In genomic region chr10:53580465-53580864, GRCh38 we compare ENCODE assay signal across 23 cellular contexts.
A peak's percentile ranks its signal among the peaks of the same experiment; 100 is the strongest.
DNase-seq lines count a peak whose midpoint lies in the region; ATAC-seq, FAIRE-seq and TF ChIP-seq lines count a peak whose summit lies in the region.
"Had no signal": no experiment of that assay in that cellular context is flagged by ENCODE, and none has a peak within 500 bp of the region (broad histone marks: within the 10 kb centered on the region; RNA-seq: fewer than 3 reads in every experiment).

No MANE protein-coding gene starts in this region.

- no peak overlapping the region for H3K23ac ChIP-seq in neuronal stem cell (ENCODE audit: low read depth, low read length, poor library complexity)

- BruUV-seq in PC-3 (replicated peaks; lab: Mats Ljungman, UMichigan) = no TSS peak
- no TSS peak for BruUV-seq in endothelial cell of umbilical vein (replicated peaks; lab: Mats Ljungman, UMichigan)

- no peaks in the 10 kb centered on the region for H3K9me3 ChIP-seq in PC-3 (ENCODE audit: low read length)
- no peaks in the 10 kb centered on the region for H3K9me3 ChIP-seq in endothelial cell of umbilical vein (replicated peaks; ENCODE audit: control insufficient read depth, insufficient read depth, low read length)
- peaks cover 0 to 3% of the 10 kb centered on the region in 2 donors for H3K9me3 ChIP-seq in neuronal stem cell (replicated peaks in 1 of 2; ENCODE audit: control insufficient read depth in 2 of 2, insufficient read depth in 1 of 2, low read depth in 1 of 2, low read length in 2 of 2)
- H3K9me3 ChIP-seq: BLaER1, Peyer's patch had no signal

- H3K79me2 ChIP-seq in PC-3 (ENCODE audit: low read length) (no peaks in the 10 kb centered on the region), endothelial cell of umbilical vein (ENCODE audit: control insufficient read depth, insufficient read depth, low read length) (no peaks in the 10 kb centered on the region)

- no peak overlapping the region for H2AFZ ChIP-seq in PC-3 (ENCODE audit: low read length)
- H2AFZ ChIP-seq in endothelial cell of umbilical vein (ENCODE audit: low read depth, low read length) = no peak overlapping the region
- H2AFZ ChIP-seq in neuronal stem cell (ENCODE audit: low read length) = no peak overlapping the region

- POLR2A ChIA-PET in PC-3 (lab: Charles Lee; ENCODE audit: unreplicated experiment) (no interaction called here), endothelial cell of umbilical vein (lab: Charles Lee) (no interaction called here)

- dilution Hi-C loops in endothelial cell of umbilical vein (cut with MboI; ENCODE audit: extremely low pct_ligation_motif_present, low sequenced_read_pairs) = no loop called here

- H2BK120ac ChIP-seq in neuronal stem cell (ENCODE audit: low read depth, low read length) = no peak overlapping the region

- H3K4me1 ChIP-seq in PC-3 (ENCODE audit: insufficient read depth, low read length) (peaks cover 11% of the 10 kb centered on the region), endothelial cell of umbilical vein (ENCODE audit: control insufficient read depth, extremely low read depth, insufficient read depth, low read length) (peaks cover 25% of the 10 kb centered on the region), neuronal stem cell (ENCODE audit: control insufficient read depth in 2 of 2, insufficient read depth in 1 of 2, low read depth in 1 of 2, low read length in 2 of 2) (no peaks in the 10 kb centered on the region)
- H3K4me1 ChIP-seq: BLaER1, Peyer's patch had no signal

- no peaks in the 10 kb centered on the region for H3F3A ChIP-seq in PC-3 (ENCODE audit: low read length, unreplicated experiment)

- no peaks in the 10 kb centered on the region for H3K9me1 ChIP-seq in endothelial cell of umbilical vein (replicated peaks; ENCODE audit: control insufficient read depth, extremely low read depth, insufficient read depth, low read length)

- CTCF ChIA-PET in PC-3 (lab: Charles Lee) = interaction anchor here (0.6 to 1.4 kb wide), 3 partner anchors 21 to 1273 kb away, joined by 3 to 4 read pairs (median 3); no protein-coding TSS in a partner anchor
- CTCF ChIA-PET in endothelial cell of umbilical vein (lab: Charles Lee) = interaction anchor here (0.6 to 1.4 kb wide), 6 partner anchors 12 to 371 kb away, joined by 3 to 6 read pairs (median 3); no protein-coding TSS in a partner anchor

- H3K4me3 ChIP-seq in PC-3 (ENCODE audit: low read length) = no peak overlapping the region
- no peak overlapping the region for H3K4me3 ChIP-seq in endothelial cell of umbilical vein (replicated peaks in 1 of 3; ENCODE audit: insufficient read depth in 1 of 3, low read depth in 1 of 3, low read length in 3 of 3)
- H3K4me3 ChIP-seq in neuronal stem cell (ENCODE audit: low read length in 2 of 2) = no peak overlapping the region
- H3K4me3 ChIP-seq: BLaER1, Peyer's patch, SK-N-MC had no signal

- no peak overlapping the region for H4K8ac ChIP-seq in neuronal stem cell (ENCODE audit: low read depth, low read length)

- no peak for TF ChIP-seq POLR2A in endothelial cell of umbilical vein (IDR thresholded peaks at IDR 0.05; ENCODE audit: low read depth, low read length)

- H3K4me2 ChIP-seq in PC-3 (ENCODE audit: low read length) = no peak overlapping the region
- H3K4me2 ChIP-seq in endothelial cell of umbilical vein (ENCODE audit: insufficient read depth, low read length) = peak overlapping the region; percentile 85
- no peak overlapping the region for H3K4me2 ChIP-seq in neuronal stem cell (ENCODE audit: insufficient read depth, low read length, poor library complexity, severe bottlenecking)
- H3K4me2 ChIP-seq: BLaER1 had no signal

- no peak overlapping the region for H4K91ac ChIP-seq in neuronal stem cell (ENCODE audit: low read depth, low read length, poor library complexity)

- no peak overlapping the region for H2AK5ac ChIP-seq in neuronal stem cell (ENCODE audit: low read depth, low read length)

- intact Hi-C loops in PC-3 (cut with micrococcal nuclease) (no loop called here), endothelial cell of umbilical vein (cut with micrococcal nuclease) (loop anchor here (5.0 kb wide), 2 partner anchors 252 to 628 kb away; no protein-coding TSS in a partner anchor)

- no peak overlapping the region for H2BK15ac ChIP-seq in neuronal stem cell (ENCODE audit: low read length)

- no peaks in the 10 kb centered on the region for H4K20me1 ChIP-seq in PC-3 (ENCODE audit: low read length)
- no peaks in the 10 kb centered on the region for H4K20me1 ChIP-seq in endothelial cell of umbilical vein (replicated peaks; ENCODE audit: control insufficient read depth, extremely low read depth, insufficient read depth, low read length)
- H4K20me1 ChIP-seq: BLaER1 had no signal

- H3K4ac ChIP-seq in neuronal stem cell (ENCODE audit: low read length) = no peak overlapping the region

- H3K9me2 ChIP-seq in PC-3 (replicated peaks; ENCODE audit: low read length) = no peaks in the 10 kb centered on the region

- no peak overlapping the region for H2BK5ac ChIP-seq in neuronal stem cell (ENCODE audit: low read length)

- H3K18ac ChIP-seq in neuronal stem cell (ENCODE audit: low read length) = no peak overlapping the region

- no peak overlapping the region for H3K14ac ChIP-seq in neuronal stem cell (ENCODE audit: low read length)

- peak overlapping the region; percentile 58 for H2BK12ac ChIP-seq in neuronal stem cell (ENCODE audit: low read length)

- no peak for FAIRE-seq in endothelial cell of umbilical vein (lab: Jason Lieb, UNC)
- FAIRE-seq: A204.1, G401.6, H54 had no signal

- H3K79me1 ChIP-seq in neuronal stem cell (ENCODE audit: low read depth, low read length) = no peaks in the 10 kb centered on the region

- TF ChIP-seq CTCF in C4-2B (conservative IDR thresholded peaks at IDR 0.05) (peak; percentile 25), PC-3 (conservative IDR thresholded peaks at IDR 0.05; ENCODE audit: low read depth, low read length) (peak; percentile 55; the same call in 1 of the 2 replicates), endothelial cell of umbilical vein (IDR thresholded peaks at IDR 0.05; ENCODE audit: extremely low read depth in 1 of 2, insufficient read depth in 1 of 2, low read depth in 1 of 2, low read length in 2 of 2) (no peak)

- no CpG with 5 or more reads among the region's 2 CpGs for WGBS in neuronal stem cell (ENCODE audit: extremely low coverage in 2 of 2, insufficient read length in 2 of 2, insufficient replicate concordance in 1 of 2), 2 donors

- H3K9ac ChIP-seq in PC-3 (ENCODE audit: low read length) (no peak overlapping the region), endothelial cell of umbilical vein (replicated peaks; ENCODE audit: extremely low read depth, insufficient read depth, low read length) (peak overlapping the region; percentile 42), neuronal stem cell (ENCODE audit: low read depth, low read length, poor library complexity) (no peak overlapping the region)
- H3K9ac ChIP-seq: BLaER1 had no signal

- ATAC-seq in PC-3 (no peak), HG03045 (IDR thresholded peaks at IDR 0.05; ENCODE audit: unreplicated experiment) (no peak), GM21576 (IDR thresholded peaks at IDR 0.05; ENCODE audit: unreplicated experiment) (no peak)

- no peaks in the 10 kb centered on the region for H3K36me3 ChIP-seq in PC-3 (ENCODE audit: low read depth, low read length)
- H3K36me3 ChIP-seq in endothelial cell of umbilical vein (ENCODE audit: control insufficient read depth in 2 of 2, extremely low read depth in 1 of 2, insufficient read depth in 2 of 2, low read length in 2 of 2) = no peaks in the 10 kb centered on the region
- H3K36me3 ChIP-seq in neuronal stem cell (replicated peaks in 1 of 2; ENCODE audit: control insufficient read depth in 2 of 2, insufficient read depth in 2 of 2, low read length in 2 of 2) = no peaks in the 10 kb centered on the region
- H3K36me3 ChIP-seq: BLaER1, Peyer's patch had no signal

- H3K27ac ChIP-seq in C4-2B (peak overlapping the region; percentile 28; the same call in 1 of the 2 replicates), PC-3 (ENCODE audit: low read length) (no peak overlapping the region), endothelial cell of umbilical vein (ENCODE audit: insufficient read depth, low read depth, low read length) (peak overlapping the region; percentile 77), neuronal stem cell (replicated peaks; ENCODE audit: low read length) (no peak overlapping the region), substantia nigra (ENCODE audit: low read depth, low read length, poor library complexity, severe bottlenecking) (no peak overlapping the region)
- H3K27ac ChIP-seq: BLaER1, Peyer's patch, SK-N-MC had no signal

- H3K27me3 ChIP-seq in PC-3 (ENCODE audit: low read length) (no peaks in the 10 kb centered on the region), endothelial cell of umbilical vein (ENCODE audit: control insufficient read depth in 2 of 2, insufficient read depth in 2 of 2, low read length in 2 of 2) (no peaks in the 10 kb centered on the region), neuronal stem cell (ENCODE audit: control insufficient read depth in 3 of 3, insufficient read depth in 3 of 3, low read depth in 1 of 3, low read length in 3 of 3) (no peaks in the 10 kb centered on the region)
- H3K27me3 ChIP-seq: BLaER1, Peyer's patch had no signal

- DNase-seq in PC-3 = no peak
- peak; percentile 7 for DNase-seq in endothelial cell of umbilical vein (ENCODE audit: low read depth, low spot score)
- DNase-seq in neuronal stem cell (ENCODE audit: low spot score) = no peak
- no peak for DNase-seq in substantia nigra (lab: John Stamatoyannopoulos, UW)
- DNase-seq: CD4-positive, alpha-beta T cell; Karpas-422; MV-4-11; NCI-H1105; NCI-H1436 treated with DMSO at 0.1 percent for 48 hours; NCI-H187 treated with DMSO at 0.1 percent for 48 hours; NCI-H2107; NCI-H524 treated with DMSO at 0.1 percent for 48 hours; NCI-H774; Peyer's patch; SIG-M5 had no signal

TF ChIP-seq in endothelial cell of umbilical vein, 7 proteins besides CTCF, POLR2A, EP300 and RAD21:
- TF ChIP-seq GATA2 (IDR thresholded peaks at IDR 0.05; ENCODE audit: insufficient read depth, insufficient read length, low read depth, low read length) = no peak
- TF ChIP-seq POLR2AphosphoS5 (IDR thresholded peaks at IDR 0.05; ENCODE audit: insufficient read depth, low read depth, low read length) = no peak
- no peak for TF ChIP-seq MYC (IDR thresholded peaks at IDR 0.05; ENCODE audit: low read depth, low read length)
- no peak for TF ChIP-seq EZH2 (IDR thresholded peaks at IDR 0.05; ENCODE audit: borderline replicate concordance, low read depth, low read length, severe bottlenecking)
- TF ChIP-seq MAX (IDR thresholded peaks at IDR 0.05; ENCODE audit: insufficient read depth, insufficient read length) = no peak
- TF ChIP-seq JUN (IDR thresholded peaks at IDR 0.05; ENCODE audit: borderline replicate concordance, insufficient read depth, insufficient read length, low read depth) = no peak
- TF ChIP-seq FOS (IDR thresholded peaks at IDR 0.05; ENCODE audit: borderline replicate concordance, insufficient read depth, low read length) = no peak
TF ChIP-seq in endothelial cell of umbilical vein: peak in this region for 0.

Comparison
In these comparisons a context has a peak if more than half of its experiments do, and no peak if none do; other contexts are left out.
1. H3K27ac ChIP-seq: peak in C4-2B (single experiment) and endothelial cell of umbilical vein (single experiment); none in PC-3 (single experiment), neuronal stem cell (single experiment) and substantia nigra (single experiment).
2. CTCF ChIP-seq: peak in C4-2B (single experiment) and PC-3 (single experiment); none in endothelial cell of umbilical vein (0 of 2).